ENCODE assay signal across 14 cellular contexts in genomic region chr2:110869472-110870446, GRCh38.
A peak's percentile ranks its signal among the peaks of the same experiment; 100 is the strongest.
DNase-seq lines count a peak whose midpoint lies in the region; ATAC-seq and TF ChIP-seq lines count a peak whose summit lies in the region.
"Had no signal": no experiment of that assay in that cellular context is flagged by ENCODE, and none has a peak within 500 bp of the region (broad histone marks: within the 10 kb centered on the region; RNA-seq: fewer than 3 reads in every experiment).

No MANE protein-coding gene starts in this region.

- H3K27ac Mint-ChIP-seq in immature natural killer cell, result no peak overlapping the region
- H3K27ac Mint-ChIP-seq: type B pancreatic cell had no signal

- no peaks in the 10 kb centered on the region for H3K36me3 Mint-ChIP-seq in immature natural killer cell
- H3K36me3 Mint-ChIP-seq: CD4-positive, CD25-positive, alpha-beta regulatory T cell; type B pancreatic cell had no signal

- no peak overlapping the region for H3K4me3 Mint-ChIP-seq in immature natural killer cell
- H3K4me3 Mint-ChIP-seq: CD4-positive, CD25-positive, alpha-beta regulatory T cell; type B pancreatic cell had no signal

- H3K4me3 ChIP-seq in lower lobe of right lung, result no peak overlapping the region
- H3K4me3 ChIP-seq: heart right ventricle had no signal

- H3K36me3 ChIP-seq in lower lobe of right lung, result no peaks in the 10 kb centered on the region
- H3K36me3 ChIP-seq: heart right ventricle, WERI-Rb-1 had no signal

- no peak for TF ChIP-seq CTCF in lower lobe of right lung (IDR thresholded peaks at IDR 0.05)

- H3K27me3 Mint-ChIP-seq in immature natural killer cell (ENCODE audit: low read depth in 3 of 3), result peaks cover 0 to 2% (median 0%) of the 10 kb centered on the region in 3 donors
- H3K27me3 Mint-ChIP-seq: CD4-positive, CD25-positive, alpha-beta regulatory T cell had no signal

- no peak overlapping the region for H3K27ac ChIP-seq in lower lobe of right lung
- H3K27ac ChIP-seq: heart right ventricle, WERI-Rb-1 had no signal

- no peaks in the 10 kb centered on the region for H3K9me3 Mint-ChIP-seq in immature natural killer cell
- H3K9me3 Mint-ChIP-seq: CD4-positive, CD25-positive, alpha-beta regulatory T cell; type B pancreatic cell had no signal

- H3K27me3 ChIP-seq in lower lobe of right lung (ENCODE audit: low read depth), result no peaks in the 10 kb centered on the region

- peaks cover 0 to 1% of the 10 kb centered on the region in 2 donors for H3K4me1 Mint-ChIP-seq in immature natural killer cell

- no peaks in the 10 kb centered on the region for H3K9me3 ChIP-seq in lower lobe of right lung
- H3K9me3 ChIP-seq: heart right ventricle had no signal

- no peaks in the 10 kb centered on the region for H3K4me1 ChIP-seq in lower lobe of right lung
- H3K4me1 ChIP-seq: heart right ventricle had no signal

- peak; percentile 24 to 27 for ATAC-seq in lower lobe of right lung
- ATAC-seq in HG03439 (IDR thresholded peaks at IDR 0.05; ENCODE audit: unreplicated experiment), result no peak
- ATAC-seq in GM21367 (IDR thresholded peaks at IDR 0.05; ENCODE audit: unreplicated experiment), result no peak
- ATAC-seq: Panc1 had no signal

- intact Hi-C loops in lower lobe of right lung (cut with DNase I), result no loop called here

- peak; percentile 79 for DNase-seq in Daoy (ENCODE audit: low read depth)
- DNase-seq in LHCN-M2 (ENCODE audit: low read depth), result peak; percentile 69
- peak; percentile 7 for DNase-seq in amniotic epithelial cell (ENCODE audit: low read depth)
- no peak for DNase-seq in lower lobe of right lung
- no peak for DNase-seq in immature natural killer cell
- no peak for DNase-seq in stimulated activated CD4-positive, alpha-beta T cell treated with anti-CD3 and anti-CD28 coated beads, Interleukin-1b, Interleukin-23, amount 100 ng/mL, for 48 hours
- DNase-seq: activated gamma-delta T cell treated with Interleukin-2 at 50 U/mL for 16 hours; CD4-positive, CD25-positive, alpha-beta regulatory T cell; heart right ventricle; WERI-Rb-1 had no signal

Comparison
In these comparisons a context has a peak if more than half of its experiments do, and no peak if none do; other contexts are left out.
1. DNase-seq: peak in Daoy (single experiment), LHCN-M2 (single experiment) and amniotic epithelial cell (single experiment); none in lower lobe of right lung (single experiment), immature natural killer cell (0 of 3) and stimulated activated CD4-positive, alpha-beta T cell treated with anti-CD3 and anti-CD28 coated beads, Interleukin-1b, Interleukin-23, amount 100 ng/mL, for 48 hours (single experiment).
2. ATAC-seq: peak in lower lobe of right lung (2 of 2); none in HG03439 (single experiment) and GM21367 (single experiment).